11 cellular contexts compared by ENCODE assay signal in the genomic region with DNA sequence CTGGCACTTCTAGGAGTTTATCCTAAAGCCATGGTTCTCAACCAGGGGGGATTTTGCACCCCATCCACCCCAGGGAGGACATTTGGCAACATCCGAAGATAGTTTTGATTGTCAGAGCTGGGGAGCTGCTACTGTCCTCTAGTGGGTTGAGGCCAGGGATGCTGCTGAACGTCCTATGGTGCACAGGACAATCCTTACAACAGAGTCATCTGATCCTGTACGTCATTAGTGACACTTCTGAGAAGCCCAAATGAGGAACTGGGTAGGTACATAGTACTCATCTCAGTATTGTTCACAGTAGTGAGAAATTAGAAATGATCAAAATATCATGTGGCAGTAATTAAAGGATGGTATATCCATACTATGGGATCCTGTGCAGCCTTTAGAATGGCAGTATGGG.
A peak's percentile ranks its signal among the peaks of the same experiment; 100 is the strongest.
DNase-seq lines count a peak whose midpoint lies in the region; ATAC-seq and TF ChIP-seq lines count a peak whose summit lies in the region.
"Had no signal": no experiment of that assay in that cellular context is flagged by ENCODE, and none has a peak within 500 bp of the region (broad histone marks: within the 10 kb centered on the region; RNA-seq: fewer than 3 reads in every experiment).

No MANE protein-coding gene starts in this region.

- ATAC-seq in GM19372 (IDR thresholded peaks at IDR 0.05; ENCODE audit: low read depth, unreplicated experiment) (peak; percentile 89), HG03045 (IDR thresholded peaks at IDR 0.05; ENCODE audit: unreplicated experiment) (peak; percentile 76), activated B cell treated with CpG ODN at 0.5 μM for 24 hours (ENCODE audit: low read depth) (peak; percentile 86)

- H3K4me1 Mint-ChIP-seq in activated B cell treated with CpG ODN at 0.5 μM for 24 hours = peaks cover 83% of the 10 kb centered on the region
- peaks cover 41% of the 10 kb centered on the region for H3K4me1 Mint-ChIP-seq in activated naive CD4-positive, alpha-beta T cell treated with anti-CD3 and anti-CD28 coated beads, Interleukin-2, amount 10 ng/mL, durations not matched to agents 7 days and 5 days

- intact Hi-C loops in activated B cell treated with CpG ODN at 0.5 μM for 24 hours (cut with micrococcal nuclease) = loop anchor here (1.0 to 2.0 kb wide), 12 partner anchors 29 to 355 kb away; a partner anchor contains a TSS

- peak overlapping the region; percentile 95 for H3K27ac Mint-ChIP-seq in activated B cell treated with CpG ODN at 0.5 μM for 24 hours
- H3K27ac Mint-ChIP-seq in activated naive CD4-positive, alpha-beta T cell treated with anti-CD3 and anti-CD28 coated beads, Interleukin-2, amount 10 ng/mL, durations not matched to agents 7 days and 5 days = no peak overlapping the region
- H3K27ac Mint-ChIP-seq: activated naive CD4-positive, alpha-beta T cell treated with anti-CD3 and anti-CD28 coated beads, Interleukin-2, amount 50 U/mL, for 24 hours; neural progenitor cell had no signal

- peaks cover 13% of the 10 kb centered on the region for H3K9me3 Mint-ChIP-seq in activated B cell treated with CpG ODN at 0.5 μM for 24 hours
- H3K9me3 Mint-ChIP-seq in activated naive CD4-positive, alpha-beta T cell treated with anti-CD3 and anti-CD28 coated beads, Interleukin-2, amount 10 ng/mL, durations not matched to agents 7 days and 5 days = peaks cover 19% of the 10 kb centered on the region
- H3K9me3 Mint-ChIP-seq: activated naive CD4-positive, alpha-beta T cell treated with anti-CD3 and anti-CD28 coated beads, Interleukin-2, amount 50 U/mL, for 24 hours had no signal

- DNase-seq in GM10266 (ENCODE audit: extremely low spot score) (peak; percentile 76), activated B cell treated with CpG ODN at 0.5 μM for 24 hours (peak; percentile 44), KG1 (lab: John Stamatoyannopoulos, UW) (no peak), NCI-H1417 (lab: John Stamatoyannopoulos, UW) (no peak), DMS53 treated with DMSO at 0.1 percent for 48 hours (lab: John Stamatoyannopoulos, UW; ENCODE audit: unreplicated experiment) (no peak)
- DNase-seq in activated naive CD4-positive, alpha-beta T cell treated with anti-CD3 and anti-CD28 coated beads, Interleukin-2, amount 10 ng/mL, durations not matched to agents 7 days and 5 days = no peak
- DNase-seq: Right ventricle myocardium superior had no signal

- POLR2A ChIA-PET in activated B cell treated with CpG ODN at 0.5 μM for 24 hours (lab: Charles Lee) = interaction anchor here (0.8 to 5.7 kb wide), 11 partner anchors 13 to 260 kb away, joined by 3 to 69 read pairs (median 4); a partner anchor contains a TSS

- CTCF ChIA-PET in activated B cell treated with CpG ODN at 0.5 μM for 24 hours (lab: Charles Lee) = interaction anchor here (1.0 to 7.1 kb wide), 8 partner anchors 29 to 260 kb away, joined by 3 to 43 read pairs (median 4); no protein-coding TSS in a partner anchor
- CTCF ChIA-PET in activated naive CD4-positive, alpha-beta T cell treated with anti-CD3 and anti-CD28 coated beads, Interleukin-2, amount 10 ng/mL, durations not matched to agents 7 days and 5 days (lab: Charles Lee) = no interaction called here

- peak overlapping the region; percentile 55 for H3K4me3 Mint-ChIP-seq in activated B cell treated with CpG ODN at 0.5 μM for 24 hours
- no peak overlapping the region for H3K4me3 Mint-ChIP-seq in activated naive CD4-positive, alpha-beta T cell treated with anti-CD3 and anti-CD28 coated beads, Interleukin-2, amount 10 ng/mL, durations not matched to agents 7 days and 5 days
- H3K4me3 Mint-ChIP-seq: activated naive CD4-positive, alpha-beta T cell treated with anti-CD3 and anti-CD28 coated beads, Interleukin-2, amount 50 U/mL, for 24 hours; neural progenitor cell had no signal

- peaks cover 35% of the 10 kb centered on the region for H3K36me3 Mint-ChIP-seq in activated B cell treated with CpG ODN at 0.5 μM for 24 hours (ENCODE audit: low read depth)
- H3K36me3 Mint-ChIP-seq in activated naive CD4-positive, alpha-beta T cell treated with anti-CD3 and anti-CD28 coated beads, Interleukin-2, amount 10 ng/mL, durations not matched to agents 7 days and 5 days = peaks cover 54% of the 10 kb centered on the region

- TF ChIP-seq CTCF in GM10266 (IDR thresholded peaks at IDR 0.05; ENCODE audit: control insufficient read depth, insufficient read depth, low read depth, missing control alignments) = peak; percentile 41
- no peak for TF ChIP-seq CTCF in activated B cell treated with CpG ODN at 0.5 μM for 24 hours (IDR thresholded peaks at IDR 0.05)

- no peaks in the 10 kb centered on the region for H3K27me3 Mint-ChIP-seq in activated B cell treated with CpG ODN at 0.5 μM for 24 hours
- H3K27me3 Mint-ChIP-seq in activated naive CD4-positive, alpha-beta T cell treated with anti-CD3 and anti-CD28 coated beads, Interleukin-2, amount 10 ng/mL, durations not matched to agents 7 days and 5 days = no peaks in the 10 kb centered on the region
- H3K27me3 Mint-ChIP-seq: activated naive CD4-positive, alpha-beta T cell treated with anti-CD3 and anti-CD28 coated beads, Interleukin-2, amount 50 U/mL, for 24 hours had no signal

Comparison
In these comparisons a context has a peak if more than half of its experiments do, and no peak if none do; other contexts are left out.
1. DNase-seq: peak in GM10266 (single experiment) and activated B cell treated with CpG ODN at 0.5 μM for 24 hours (single experiment); none in activated naive CD4-positive, alpha-beta T cell treated with anti-CD3 and anti-CD28 coated beads, Interleukin-2, amount 10 ng/mL, durations not matched to agents 7 days and 5 days (single experiment), KG1 (single experiment), NCI-H1417 (0 of 3) and DMS53 treated with DMSO at 0.1 percent for 48 hours (single experiment).
2. Peak in every context shown above with its lines, with median percentiles within 50 percentile points of each other: ATAC-seq.